9 cellular contexts compared by ENCODE assay signal in genomic region chr19:12788025-12788681, GRCh38. TPM values are rescaled to one million over a fixed set of nuclear protein-coding genes. Genes with fewer than 3 reads are reported as not detected.
DNase-seq lines count a peak whose midpoint lies in the region; ATAC-seq and TF ChIP-seq lines count a peak whose summit lies in the region.
"Had no signal": no experiment of that assay in that cellular context is flagged by ENCODE, and none has a peak within 500 bp of the region (broad histone marks: within the 10 kb centered on the region; RNA-seq: fewer than 3 reads in every experiment).

No MANE protein-coding gene starts in this region.

- H3K27ac Mint-ChIP-seq in activated naive CD4-positive, alpha-beta T cell treated with anti-CD3 and anti-CD28 coated beads, Interleukin-2, amount 50 U/mL, for 24 hours = peak overlapping the region; percentile 30

- DNase-seq in activated naive CD4-positive, alpha-beta T cell (lab: John Stamatoyannopoulos, UW) = no peak
- DNase-seq in adipocyte (ENCODE audit: low read depth) (peak; percentile 44), medulla oblongata (ENCODE audit: extremely low spot score) (peak; percentile 36), upper lobe of right lung (no peak), 8988T (no peak)
- no peak for DNase-seq in stimulated activated CD4-positive, alpha-beta T cell treated with anti-CD3 and anti-CD28 coated beads, Interleukin-15, amount 100 ng/mL, for 24 hours

- H3K4me1 ChIP-seq in adipocyte (ENCODE audit: control insufficient read depth, insufficient read depth, low read length) = peaks cover 53% of the 10 kb centered on the region
- H3K4me1 ChIP-seq in upper lobe of right lung = peaks cover 62% of the 10 kb centered on the region

- H3K9me3 Mint-ChIP-seq in activated naive CD4-positive, alpha-beta T cell treated with anti-CD3 and anti-CD28 coated beads, Interleukin-2, amount 50 U/mL, for 24 hours = no peaks in the 10 kb centered on the region

- intact Hi-C loops in upper lobe of right lung (cut with DNase I) = no loop called here

- peaks cover 21% of the 10 kb centered on the region for H3K4me1 Mint-ChIP-seq in activated naive CD4-positive, alpha-beta T cell treated with anti-CD3 and anti-CD28 coated beads, Interleukin-2, amount 50 U/mL, for 24 hours

- H3K27me3 Mint-ChIP-seq in activated naive CD4-positive, alpha-beta T cell treated with anti-CD3 and anti-CD28 coated beads, Interleukin-2, amount 50 U/mL, for 24 hours = no peaks in the 10 kb centered on the region

- H3K27ac ChIP-seq in upper lobe of right lung = peak overlapping the region; percentile 100

- ATAC-seq in upper lobe of right lung (no peak), HG02840 (IDR thresholded peaks at IDR 0.05; ENCODE audit: low FRiP score, unreplicated experiment) (no peak)

- H3K4me3 Mint-ChIP-seq in activated naive CD4-positive, alpha-beta T cell treated with anti-CD3 and anti-CD28 coated beads, Interleukin-2, amount 50 U/mL, for 24 hours = no peak overlapping the region

- H3K36me3 ChIP-seq in adipocyte (ENCODE audit: control insufficient read depth, insufficient read depth, low read length, severe bottlenecking) = no peaks in the 10 kb centered on the region
- no peaks in the 10 kb centered on the region for H3K36me3 ChIP-seq in upper lobe of right lung

- no peak for TF ChIP-seq CTCF in upper lobe of right lung (IDR thresholded peaks at IDR 0.05)

- H3K9ac ChIP-seq in adipocyte (ENCODE audit: low read length) = peak overlapping the region; percentile 99

- H3K36me3 Mint-ChIP-seq in activated naive CD4-positive, alpha-beta T cell treated with anti-CD3 and anti-CD28 coated beads, Interleukin-2, amount 50 U/mL, for 24 hours = no peaks in the 10 kb centered on the region

- no peaks in the 10 kb centered on the region for H3K27me3 ChIP-seq in adipocyte (replicated peaks; ENCODE audit: control insufficient read depth, insufficient read depth, low read length)
- no peaks in the 10 kb centered on the region for H3K27me3 ChIP-seq in upper lobe of right lung

- H3K9me3 ChIP-seq in adipocyte (ENCODE audit: control insufficient read depth, low read length) = no peaks in the 10 kb centered on the region
- H3K9me3 ChIP-seq in upper lobe of right lung = no peaks in the 10 kb centered on the region

- H3K4me3 ChIP-seq in adipocyte (ENCODE audit: low read length) (peak overlapping the region; percentile 78), upper lobe of right lung (peak overlapping the region; percentile 88)

RNA-seq across cellular contexts. Expression of gene JUNB, which starts 3.1 kb away (rescaled TPM):
- 174 TPM for total RNA-seq in upper lobe of right lung

RNA-seq across cellular contexts. Expression of gene HOOK2, which starts 12.8 kb away (rescaled TPM):
- 65.3 TPM for total RNA-seq in upper lobe of right lung

RNA-seq across cellular contexts. Expression of gene PRDX2, which starts 13.4 kb away (rescaled TPM):
- total RNA-seq in upper lobe of right lung = 123 TPM

RNA-seq across cellular contexts. Expression of gene THSD8, which starts 13.7 kb away (rescaled TPM):
- total RNA-seq in upper lobe of right lung = 2.8 TPM
- total RNA-seq: LHCN-M2 had no signal

RNA-seq across cellular contexts. Expression of gene RNASEH2A, which starts 18.2 kb away (rescaled TPM):
- total RNA-seq in upper lobe of right lung = 7.4 TPM

Comparison
In these comparisons a context has a peak if more than half of its experiments do, and no peak if none do; other contexts are left out.
1. DNase-seq: peak in adipocyte (single experiment) and medulla oblongata (single experiment); none in activated naive CD4-positive, alpha-beta T cell (0 of 4), upper lobe of right lung (single experiment), 8988T (single experiment) and stimulated activated CD4-positive, alpha-beta T cell treated with anti-CD3 and anti-CD28 coated beads, Interleukin-15, amount 100 ng/mL, for 24 hours (single experiment).